24 cellular contexts compared by ENCODE assay signal in the genomic region with DNA sequence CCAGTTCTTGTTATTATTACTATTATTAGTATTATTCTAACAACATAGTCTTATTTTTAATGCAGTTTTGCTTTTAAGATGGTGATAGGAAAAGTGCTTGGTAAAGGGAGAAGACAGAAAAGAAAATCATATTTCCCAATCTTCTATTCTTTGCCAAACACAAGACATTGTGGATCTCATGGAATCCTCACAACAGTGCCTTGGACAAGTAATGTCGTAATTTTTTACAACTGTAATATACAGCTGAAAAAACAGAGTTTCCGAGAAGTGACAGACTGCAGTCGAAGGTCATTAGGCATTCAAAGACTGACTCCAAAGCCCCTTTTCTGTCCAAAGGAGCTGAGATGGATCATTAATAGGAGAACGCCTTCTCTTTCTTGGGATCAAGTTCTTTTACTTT. TPM values are rescaled to one million over a fixed set of nuclear protein-coding genes. Genes with fewer than 3 reads are reported as not detected.
DNase-seq lines count a peak whose midpoint lies in the region; ATAC-seq and TF ChIP-seq lines count a peak whose summit lies in the region.
"Had no signal": no experiment of that assay in that cellular context is flagged by ENCODE, and none has a peak within 500 bp of the region (broad histone marks: within the 10 kb centered on the region; RNA-seq: fewer than 3 reads in every experiment).

No MANE protein-coding gene starts in this region.

- H2BK20ac ChIP-seq in IMR-90 (ENCODE audit: low read depth, low read length), result no peak overlapping the region

- no peak overlapping the region for H2AK5ac ChIP-seq in IMR-90 (ENCODE audit: low read depth, low read length)
- no peak overlapping the region for H2AK5ac ChIP-seq in mesenchymal stem cell (ENCODE audit: low read length, severe bottlenecking)

- ATAC-seq in IMR-90 (ENCODE audit: low read depth) (no peak), GM21515 (IDR thresholded peaks at IDR 0.05; ENCODE audit: unreplicated experiment) (no peak)
- ATAC-seq: right lobe of liver, SK-N-SH treated with all-trans-retinoic acid at 6 μM for 48 hours, WTC11 had no signal

- no peak overlapping the region for H4K8ac ChIP-seq in IMR-90 (ENCODE audit: low read depth in 2 of 2, low read length in 2 of 2)
- H4K8ac ChIP-seq in mesenchymal stem cell (ENCODE audit: low read length), result no peak overlapping the region

- H3K9ac ChIP-seq in IMR-90 (ENCODE audit: low read depth, low read length) (no peak overlapping the region), mesenchymal stem cell (ENCODE audit: low read length) (peak overlapping the region; percentile 38)

- H3K9me3 ChIP-seq in IMR-90 (ENCODE audit: control insufficient read depth, insufficient read depth, low read length) (no peaks in the 10 kb centered on the region), mesenchymal stem cell (ENCODE audit: control insufficient read depth, low read length) (no peaks in the 10 kb centered on the region), suprapubic skin (no peaks in the 10 kb centered on the region)
- H3K9me3 ChIP-seq: right lobe of liver had no signal

- H2BK120ac ChIP-seq in IMR-90 (ENCODE audit: low read depth, low read length), result no peak overlapping the region
- no peak overlapping the region for H2BK120ac ChIP-seq in mesenchymal stem cell (ENCODE audit: low read depth, low read length)

- H3K4me2 ChIP-seq in IMR-90 (ENCODE audit: low read depth, low read length) (no peak overlapping the region), mesenchymal stem cell (ENCODE audit: low read length, poor library complexity, severe bottlenecking) (no peak overlapping the region)

- no peak overlapping the region for H2AFZ ChIP-seq in IMR-90 (replicated peaks; ENCODE audit: low read length, poor library complexity)
- H2AFZ ChIP-seq in mesenchymal stem cell (ENCODE audit: low read depth, low read length), result no peak overlapping the region

- H4K91ac ChIP-seq in IMR-90 (ENCODE audit: insufficient read depth, low read depth, low read length), result no peak overlapping the region
- H4K91ac ChIP-seq in mesenchymal stem cell (ENCODE audit: low read length), result no peak overlapping the region

- H3K14ac ChIP-seq in IMR-90 (replicated peaks; ENCODE audit: low read depth, low read length) (no peak overlapping the region), mesenchymal stem cell (ENCODE audit: low read length in 2 of 2) (no peak overlapping the region)

- in situ Hi-C loops in IMR-90 (cut with MboI; ENCODE audit: low sequenced_read_pairs), result no loop called here

- no peak overlapping the region for H3K27ac ChIP-seq in IMR-90 (ENCODE audit: insufficient read depth, low read length)
- H3K27ac ChIP-seq in mesenchymal stem cell (ENCODE audit: low read length, poor library complexity, severe bottlenecking), result no peak overlapping the region
- peak overlapping the region; percentile 79 for H3K27ac ChIP-seq in suprapubic skin
- H3K27ac ChIP-seq: right lobe of liver had no signal

- H3K9me1 ChIP-seq in IMR-90 (ENCODE audit: insufficient read depth, low read length), result no peaks in the 10 kb centered on the region

- intact Hi-C loops in IMR-90 (cut with micrococcal nuclease), result loop anchor here (5.0 kb wide), 2 partner anchors 75 to 970 kb away; no protein-coding TSS in a partner anchor

- H3K4ac ChIP-seq in IMR-90 (ENCODE audit: low read depth, low read length) (no peak overlapping the region), mesenchymal stem cell (ENCODE audit: low read depth in 1 of 2, low read length in 2 of 2) (no peak overlapping the region)

- TF ChIP-seq CTCF in IMR-90 (conservative IDR thresholded peaks at IDR 0.05; ENCODE audit: low read depth, low read length), result no peak
- no peak for TF ChIP-seq CTCF in fibroblast of mammary gland (conservative IDR thresholded peaks at IDR 0.05; ENCODE audit: control insufficient read depth, insufficient read depth, low read depth, low read length)
- TF ChIP-seq CTCF in suprapubic skin (IDR thresholded peaks at IDR 0.05), result no peak

- no peak overlapping the region for H2BK12ac ChIP-seq in mesenchymal stem cell (ENCODE audit: low read length in 2 of 2)

- no peak overlapping the region for H2AK9ac ChIP-seq in IMR-90 (replicated peaks; ENCODE audit: low read depth, low read length, poor library complexity)

- TF ChIP-seq POLR2A in IMR-90 (IDR thresholded peaks at IDR 0.05; ENCODE audit: low read depth, low read length) (no peak), suprapubic skin (IDR thresholded peaks at IDR 0.05) (no peak)

- no peak for TF ChIP-seq RAD21 in IMR-90 (IDR thresholded peaks at IDR 0.05; ENCODE audit: low read length)

- no peak overlapping the region for H4K5ac ChIP-seq in IMR-90 (ENCODE audit: low read depth, low read length)

- H3K27me3 ChIP-seq in IMR-90 (ENCODE audit: control insufficient read depth, insufficient read depth, low read length), result no peaks in the 10 kb centered on the region; the same call in 1 of the 2 replicates
- no peaks in the 10 kb centered on the region for H3K27me3 ChIP-seq in mesenchymal stem cell (ENCODE audit: control insufficient read depth in 1 of 2, insufficient read depth in 1 of 2, low read length in 2 of 2)
- H3K27me3 ChIP-seq in suprapubic skin, result no peaks in the 10 kb centered on the region
- H3K27me3 ChIP-seq: right lobe of liver had no signal

- no peaks in the 10 kb centered on the region for H3K79me1 ChIP-seq in IMR-90 (ENCODE audit: low read depth in 1 of 2, low read length in 2 of 2)
- H3K79me1 ChIP-seq in mesenchymal stem cell (replicated peaks; ENCODE audit: low read length, poor library complexity, severe bottlenecking), result no peaks in the 10 kb centered on the region

- H3K36me3 ChIP-seq in IMR-90 (ENCODE audit: control insufficient read depth, insufficient read depth, low read length) (no peaks in the 10 kb centered on the region), mesenchymal stem cell (ENCODE audit: control insufficient read depth in 1 of 2, insufficient read depth in 2 of 2, low read depth in 1 of 2, low read length in 2 of 2) (no peaks in the 10 kb centered on the region), suprapubic skin (no peaks in the 10 kb centered on the region)
- H3K36me3 ChIP-seq: right lobe of liver had no signal

- H3K18ac ChIP-seq in IMR-90 (ENCODE audit: low read depth, low read length), result no peak overlapping the region
- H3K18ac ChIP-seq in mesenchymal stem cell (ENCODE audit: low read depth in 1 of 2, low read length in 2 of 2), result no peak overlapping the region

- H2BK5ac ChIP-seq in IMR-90 (ENCODE audit: low read depth, low read length, poor library complexity, severe bottlenecking) (no peak overlapping the region), mesenchymal stem cell (ENCODE audit: low read depth, low read length, poor library complexity, severe bottlenecking) (no peak overlapping the region)

- DNase-seq in IMR-90 (peak; percentile 12), fibroblast of mammary gland (ENCODE audit: low read depth) (peak; percentile 46), mesenchymal stem cell (no peak), suprapubic skin (ENCODE audit: low spot score in 2 of 2) (no peak), middle frontal gyrus (ENCODE audit: extremely low spot score, low spot score) (no peak), HUDEP-2 (lab: John Stamatoyannopoulos, UW; ENCODE audit: unreplicated experiment in 76 of 76) (no peak), anterior cingulate cortex (lab: John Stamatoyannopoulos, UW) (no peak)
- DNase-seq: activated CD4-positive, alpha-beta T cell treated with anti-CD3 and anti-CD28 coated beads, Interleukin-2, amount 50 U/mL, for 48 hours; activated CD8-positive, alpha-beta memory T cell treated with anti-CD3 and anti-CD28 coated beads, Interleukin-2, amount 50 U/mL, for 48 hours; CD8-positive, alpha-beta memory T cell; cerebellar nuclear complex; DMS53; HFFc6; immature natural killer cell; MV-4-11; naive B cell; NCI-H1694 treated with DMSO at 0.1 percent for 48 hours; NCI-H2171 treated with DMSO at 0.1 percent for 48 hours; NCI-H526; right lobe of liver; RPMI8226 had no signal

- CTCF ChIA-PET in IMR-90 (lab: Yijun Ruan, JAX), result no interaction called here

- dilution Hi-C loops in IMR-90 (cut with HindIII; ENCODE audit: low sequenced_read_pairs, unreplicated experiment), result no loop called here

- no peak overlapping the region for H3K23ac ChIP-seq in IMR-90 (ENCODE audit: low read depth, low read length)
- no peak overlapping the region for H3K23ac ChIP-seq in mesenchymal stem cell (ENCODE audit: low read length in 2 of 2)

- H3K56ac ChIP-seq in IMR-90 (ENCODE audit: extremely low read depth, insufficient read depth, low read length), result no peak overlapping the region

- H3K4me1 ChIP-seq in IMR-90 (ENCODE audit: control insufficient read depth, insufficient read depth, low read length) (no peaks in the 10 kb centered on the region; the same call in 1 of the 2 replicates), mesenchymal stem cell (ENCODE audit: control insufficient read depth, insufficient read depth, low read depth, low read length) (no peaks in the 10 kb centered on the region), suprapubic skin (peaks cover 3% of the 10 kb centered on the region)
- H3K4me1 ChIP-seq: right lobe of liver had no signal

- no CpG with 5 or more reads among the region's 4 CpGs for WGBS in IMR-90 (ENCODE audit: extremely low coverage in 2 of 2, insufficient read length in 1 of 2), 2 experiments
- WGBS in mesenchymal stem cell, result 84% methylated on average over 4 of the region's 4 CpGs
- WGBS in suprapubic skin, result 56% methylated on average over 4 of the region's 4 CpGs

- POLR2A ChIA-PET in IMR-90 (lab: Charles Lee; ENCODE audit: unreplicated experiment), result no interaction called here

- no TSS peak for BruUV-seq in IMR-90 (replicated peaks; lab: Mats Ljungman, UMichigan)

- no peaks in the 10 kb centered on the region for H4K20me1 ChIP-seq in IMR-90 (ENCODE audit: insufficient read depth, low read length)

- TF ChIP-seq EP300 in suprapubic skin (IDR thresholded peaks at IDR 0.05), result no peak

- H3K4me3 ChIP-seq in IMR-90 (ENCODE audit: insufficient read depth, low read depth, low read length), result no peak overlapping the region
- H3K4me3 ChIP-seq in fibroblast of mammary gland (ENCODE audit: control insufficient read depth, low read depth, low read length), result no peak overlapping the region
- no peak overlapping the region for H3K4me3 ChIP-seq in mesenchymal stem cell (ENCODE audit: insufficient read depth in 1 of 2, low read depth in 1 of 2, low read length in 2 of 2)
- H3K4me3 ChIP-seq in suprapubic skin, result no peak overlapping the region
- H3K4me3 ChIP-seq: right lobe of liver had no signal

- H2BK15ac ChIP-seq in IMR-90 (ENCODE audit: low read depth, low read length) (no peak overlapping the region), mesenchymal stem cell (ENCODE audit: low read depth, poor library complexity, severe bottlenecking) (no peak overlapping the region)

TF ChIP-seq in IMR-90, 13 proteins besides CTCF, POLR2A, EP300 and RAD21 (continues in another document):
- no peak for TF ChIP-seq MAZ (IDR thresholded peaks at IDR 0.05; ENCODE audit: borderline replicate concordance, low read depth, low read length)
- TF ChIP-seq MAFK (IDR thresholded peaks at IDR 0.05; ENCODE audit: low read depth, low read length), result no peak

RNA-seq across cellular contexts. Expression of a gene that starts 24.5 kb away (rescaled TPM):
- total RNA-seq in IMR-90 (2012; rRNA removed), result 30.3 and 31.0 TPM in 2 replicates
- 11.7 and 12.8 TPM in 2 replicates for polyA plus RNA-seq in IMR-90 (2012; rRNA removed)
- polyA plus RNA-seq in IMR-90 (2012; cell fraction: cytosol; rRNA removed), result 7.0 and 7.6 TPM in 2 replicates
- polyA plus RNA-seq in IMR-90 (2012; cell fraction: nucleus; rRNA removed; ENCODE audit: low replicate concordance), result 12.8 and 13.3 TPM in 2 replicates
- 12.1 TPM for polyA plus RNA-seq in mesenchymal stem cell (2013, experiment 1 of 2)
- polyA plus RNA-seq in mesenchymal stem cell (2013, experiment 2 of 2), result 11.4 TPM
- total RNA-seq in suprapubic skin, result 10 to 100 TPM; 10.8 to 12.8 (median 12.0) TPM

Comparison
In these comparisons a context has a peak if more than half of its experiments do, and no peak if none do; other contexts are left out.
1. DNase-seq: peak in IMR-90 (single experiment) and fibroblast of mammary gland (single experiment); none in mesenchymal stem cell (single experiment), suprapubic skin (0 of 2), middle frontal gyrus (single experiment), HUDEP-2 (0 of 76) and anterior cingulate cortex (0 of 58).